ENCODE assay signal across 8 cellular contexts in the genomic region with DNA sequence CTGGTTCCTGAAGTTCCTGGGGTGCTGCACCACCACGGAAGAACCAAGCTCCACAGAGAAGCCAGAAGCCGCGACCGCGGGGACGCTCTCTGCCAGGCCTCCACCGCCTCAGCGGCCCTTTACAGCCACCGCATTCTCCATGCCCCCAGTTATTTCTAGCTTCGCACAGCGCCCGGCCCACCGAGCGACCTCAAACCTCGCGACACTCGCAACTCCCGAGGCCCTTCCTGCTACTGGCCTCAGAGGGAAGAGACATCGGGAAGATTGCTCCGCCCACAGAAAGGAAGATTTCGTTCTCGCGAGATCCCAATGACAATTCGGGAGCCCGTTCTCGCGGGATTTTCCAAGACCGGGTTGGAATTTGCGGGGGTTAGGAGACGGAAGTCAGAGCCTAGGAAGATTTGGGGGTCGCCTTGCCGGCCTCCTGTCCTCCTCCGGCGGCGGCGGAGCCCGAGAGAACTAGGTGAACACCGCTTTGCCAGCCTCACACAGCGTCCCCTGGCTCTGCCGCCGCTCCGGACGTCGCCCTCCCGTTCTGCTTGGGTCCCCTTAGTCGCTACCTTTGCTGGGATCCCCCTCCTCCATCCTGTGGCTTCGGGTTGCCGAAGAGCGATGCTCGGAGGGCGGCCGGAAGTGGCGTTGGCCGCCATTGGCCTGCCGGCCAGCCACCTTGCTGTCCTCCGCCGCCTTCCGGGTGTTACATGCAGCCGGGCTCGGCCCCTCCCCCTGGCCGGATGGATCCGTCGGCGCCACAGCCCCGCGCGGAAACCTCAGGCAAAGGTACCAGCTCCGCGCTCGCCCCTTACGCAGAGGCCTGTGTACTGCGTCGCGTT. TPM values are rescaled to one million over a fixed set of nuclear protein-coding genes. Genes with fewer than 3 reads are reported as not detected.
DNase-seq lines count a peak whose midpoint lies in the region; ATAC-seq, FAIRE-seq and TF ChIP-seq lines count a peak whose summit lies in the region.

A gene with protein sequence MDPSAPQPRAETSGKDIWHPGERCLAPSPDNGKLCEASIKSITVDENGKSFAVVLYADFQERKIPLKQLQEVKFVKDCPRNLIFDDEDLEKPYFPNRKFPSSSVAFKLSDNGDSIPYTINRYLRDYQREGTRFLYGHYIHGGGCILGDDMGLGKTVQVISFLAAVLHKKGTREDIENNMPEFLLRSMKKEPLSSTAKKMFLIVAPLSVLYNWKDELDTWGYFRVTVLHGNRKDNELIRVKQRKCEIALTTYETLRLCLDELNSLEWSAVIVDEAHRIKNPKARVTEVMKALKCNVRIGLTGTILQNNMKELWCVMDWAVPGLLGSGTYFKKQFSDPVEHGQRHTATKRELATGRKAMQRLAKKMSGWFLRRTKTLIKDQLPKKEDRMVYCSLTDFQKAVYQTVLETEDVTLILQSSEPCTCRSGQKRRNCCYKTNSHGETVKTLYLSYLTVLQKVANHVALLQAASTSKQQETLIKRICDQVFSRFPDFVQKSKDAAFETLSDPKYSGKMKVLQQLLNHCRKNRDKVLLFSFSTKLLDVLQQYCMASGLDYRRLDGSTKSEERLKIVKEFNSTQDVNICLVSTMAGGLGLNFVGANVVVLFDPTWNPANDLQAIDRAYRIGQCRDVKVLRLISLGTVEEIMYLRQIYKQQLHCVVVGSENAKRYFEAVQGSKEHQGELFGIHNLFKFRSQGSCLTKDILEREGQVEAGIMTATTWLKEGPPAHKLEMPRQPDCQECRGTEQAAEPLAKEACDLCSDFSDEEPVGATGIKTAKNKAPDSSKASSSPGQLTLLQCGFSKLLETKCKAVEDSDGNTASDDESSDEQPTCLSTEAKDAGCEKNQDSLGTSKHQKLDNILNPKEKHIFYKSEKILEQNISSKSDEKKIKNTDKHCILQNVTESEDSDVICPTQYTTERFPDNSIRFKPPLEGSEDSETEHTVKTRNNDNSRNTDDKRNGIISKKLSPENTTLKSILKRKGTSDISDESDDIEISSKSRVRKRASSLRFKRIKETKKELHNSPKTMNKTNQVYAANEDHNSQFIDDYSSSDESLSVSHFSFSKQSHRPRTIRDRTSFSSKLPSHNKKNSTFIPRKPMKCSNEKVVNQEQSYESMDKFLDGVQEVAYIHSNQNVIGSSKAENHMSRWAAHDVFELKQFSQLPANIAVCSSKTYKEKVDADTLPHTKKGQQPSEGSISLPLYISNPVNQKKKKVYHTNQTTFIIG (N-terminal part only) (plus strand): TSS at position 387 of the 833 bp plus-strand sequence. CDS start 348 bp downstream, at position 735.

- H2BK5ac ChIP-seq in mesenchymal stem cell (ENCODE audit: low read depth, low read length, poor library complexity, severe bottlenecking) = peak within 1 kb of the TSS; percentile 99

- peak within 1 kb of the TSS; percentile 99 for H2BK120ac ChIP-seq in mesenchymal stem cell (ENCODE audit: low read depth, low read length)

- peak within 1 kb of the TSS; percentile 99 to 100 for H3K4ac ChIP-seq in mesenchymal stem cell (ENCODE audit: low read depth in 1 of 2, low read length in 2 of 2)

- H3K36me3 ChIP-seq in HUES48 (ENCODE audit: control insufficient read depth, insufficient read depth, low read length) (no peaks in the 10 kb centered on the region), NT2/D1 (ENCODE audit: insufficient read depth, insufficient read length, low read length) (peaks cover 14% of the 10 kb centered on the region), endocrine pancreas (ENCODE audit: control insufficient read depth, insufficient read depth, low read length) (no peaks in the 10 kb centered on the region), mesenchymal stem cell (ENCODE audit: control insufficient read depth in 1 of 2, insufficient read depth in 2 of 2, low read depth in 1 of 2, low read length in 2 of 2) (peaks cover 0 to 9% of the 10 kb centered on the region in 2 experiments)

- peak within 1 kb of the TSS; percentile 100 for H2AFZ ChIP-seq in mesenchymal stem cell (ENCODE audit: low read depth, low read length)

- peak within 1 kb of the TSS; percentile 99 to 100 for H3K18ac ChIP-seq in mesenchymal stem cell (ENCODE audit: low read depth in 1 of 2, low read length in 2 of 2)

- peaks cover 10% of the 10 kb centered on the region for H3K79me1 ChIP-seq in mesenchymal stem cell (replicated peaks; ENCODE audit: low read length, poor library complexity, severe bottlenecking)

- no peak for FAIRE-seq in D721Med (lab: Jason Lieb, UNC)

- peak within 1 kb of the TSS; percentile 87 to 100 for H3K14ac ChIP-seq in mesenchymal stem cell (ENCODE audit: low read length in 2 of 2)

- peak within 1 kb of the TSS; percentile 100 for H4K91ac ChIP-seq in mesenchymal stem cell (ENCODE audit: low read length)

- H3K9ac ChIP-seq in HUES48 (ENCODE audit: low read depth, low read length) (peak within 1 kb of the TSS; percentile 95), NT2/D1 (ENCODE audit: insufficient read length, low read depth) (no peak within 1 kb of the TSS), endocrine pancreas (ENCODE audit: control insufficient read depth, insufficient read depth, low read length) (peak within 1 kb of the TSS; percentile 87), mesenchymal stem cell (ENCODE audit: low read length) (no peak within 1 kb of the TSS)

- peak within 1 kb of the TSS; percentile 82 for H2BK15ac ChIP-seq in mesenchymal stem cell (ENCODE audit: low read depth, poor library complexity, severe bottlenecking)

- H3K4me1 ChIP-seq in HUES48 (ENCODE audit: control insufficient read depth, insufficient read depth, low read length) = peaks cover 10% of the 10 kb centered on the region; the same call in 1 of the 2 replicates
- no peaks in the 10 kb centered on the region for H3K4me1 ChIP-seq in NT2/D1 (ENCODE audit: insufficient read depth, insufficient read length)
- H3K4me1 ChIP-seq in endocrine pancreas (ENCODE audit: control insufficient read depth, insufficient read depth, low read length) = peaks cover 7% of the 10 kb centered on the region
- H3K4me1 ChIP-seq in mesenchymal stem cell (ENCODE audit: control insufficient read depth, insufficient read depth, low read depth, low read length) = peaks cover 4% of the 10 kb centered on the region

- H3K27me3 ChIP-seq in HUES48 (ENCODE audit: control insufficient read depth, insufficient read depth, low read length) (no peaks in the 10 kb centered on the region), NT2/D1 (ENCODE audit: insufficient read depth, insufficient read length) (no peaks in the 10 kb centered on the region), endocrine pancreas (ENCODE audit: control insufficient read depth, insufficient read depth, low read length) (no peaks in the 10 kb centered on the region), mesenchymal stem cell (ENCODE audit: control insufficient read depth in 1 of 2, insufficient read depth in 1 of 2, low read length in 2 of 2) (no peaks in the 10 kb centered on the region)

- H4K8ac ChIP-seq in mesenchymal stem cell (ENCODE audit: low read length) = peak within 1 kb of the TSS; percentile 100

- no peak for TF ChIP-seq CTCF in D721Med (IDR thresholded peaks at IDR 0.05; ENCODE audit: insufficient read depth, missing control alignments)

- H3K4me3 ChIP-seq in HUES48 (ENCODE audit: low read depth, low read length) = no peak within 1 kb of the TSS; the same call in 1 of the 2 replicates
- no peak within 1 kb of the TSS for H3K4me3 ChIP-seq in NT2/D1 (ENCODE audit: insufficient read length, low read depth)
- H3K4me3 ChIP-seq in endocrine pancreas (ENCODE audit: control insufficient read depth, insufficient read depth, low read length) = peak within 1 kb of the TSS; percentile 90
- H3K4me3 ChIP-seq in mesenchymal stem cell (ENCODE audit: insufficient read depth in 1 of 2, low read depth in 1 of 2, low read length in 2 of 2) = peak within 1 kb of the TSS in 1 of 2 experiments; percentile 89

- H3K23ac ChIP-seq in mesenchymal stem cell (ENCODE audit: low read length in 2 of 2) = peak within 1 kb of the TSS in 1 of 2 experiments; percentile 89

- peak; percentile 87 for ATAC-seq in GM21526 (IDR thresholded peaks at IDR 0.05; ENCODE audit: low FRiP score, unreplicated experiment)

- peak within 1 kb of the TSS in 1 of 2 experiments; percentile 95 for H2BK12ac ChIP-seq in mesenchymal stem cell (ENCODE audit: low read length in 2 of 2)

- peak within 1 kb of the TSS; percentile 98 for H3K4me2 ChIP-seq in mesenchymal stem cell (ENCODE audit: low read length, poor library complexity, severe bottlenecking)

- under 1% methylated on average over 74 of the region's 74 CpGs for WGBS in mesenchymal stem cell

- DNase-seq in D721Med (ENCODE audit: insufficient read length, low spot score) (peak; percentile 62), NT2/D1 (ENCODE audit: low read depth, low spot score) (peak; percentile 99), mesenchymal stem cell (peak; percentile 99)
- peak; percentile 68 to 87 (median 80) for DNase-seq in activated CD8-positive, alpha-beta memory T cell treated with anti-CD3 and anti-CD28 coated beads for 48 hours (ENCODE audit: low read depth in 2 of 3, low spot score in 2 of 3)
- DNase-seq in stimulated activated CD8-positive, alpha-beta memory T cell treated with anti-CD3 and anti-CD28 coated beads, Interleukin-15, amount 100 ng/mL, for 48 hours (ENCODE audit: low read depth in 2 of 2) = peak; percentile 92 to 93

- no peaks in the 10 kb centered on the region for H3K9me3 ChIP-seq in HUES48 (ENCODE audit: control insufficient read depth, insufficient read depth, low read length)
- H3K9me3 ChIP-seq in NT2/D1 (ENCODE audit: insufficient read depth, low read length) = no peaks in the 10 kb centered on the region
- no peaks in the 10 kb centered on the region for H3K9me3 ChIP-seq in endocrine pancreas (ENCODE audit: control insufficient read depth, low read length)
- H3K9me3 ChIP-seq in mesenchymal stem cell (ENCODE audit: control insufficient read depth, low read length) = no peaks in the 10 kb centered on the region

- peak within 1 kb of the TSS; percentile 97 for H2AK5ac ChIP-seq in mesenchymal stem cell (ENCODE audit: low read length, severe bottlenecking)

- H3K27ac ChIP-seq in HUES48 (ENCODE audit: low read depth, low read length) (no peak within 1 kb of the TSS), mesenchymal stem cell (ENCODE audit: low read length, poor library complexity, severe bottlenecking) (peak within 1 kb of the TSS; percentile 100)

RNA-seq across cellular contexts. Expression of the gene that starts here (rescaled TPM):
- 16.8 TPM for polyA plus RNA-seq in mesenchymal stem cell (2013, experiment 1 of 2)
- 16.9 TPM for polyA plus RNA-seq in mesenchymal stem cell (2013, experiment 2 of 2)

Comparison
In these comparisons a context has a peak if more than half of its experiments do, and no peak if none do; other contexts are left out.
1. H3K9ac ChIP-seq: peak in HUES48 (single experiment) and endocrine pancreas (single experiment); none in NT2/D1 (single experiment) and mesenchymal stem cell (single experiment).
2. Peak in every context shown above with its lines, with median percentiles within 50 percentile points of each other: DNase-seq.